30 cellular contexts compared by ENCODE assay signal in the genomic region with DNA sequence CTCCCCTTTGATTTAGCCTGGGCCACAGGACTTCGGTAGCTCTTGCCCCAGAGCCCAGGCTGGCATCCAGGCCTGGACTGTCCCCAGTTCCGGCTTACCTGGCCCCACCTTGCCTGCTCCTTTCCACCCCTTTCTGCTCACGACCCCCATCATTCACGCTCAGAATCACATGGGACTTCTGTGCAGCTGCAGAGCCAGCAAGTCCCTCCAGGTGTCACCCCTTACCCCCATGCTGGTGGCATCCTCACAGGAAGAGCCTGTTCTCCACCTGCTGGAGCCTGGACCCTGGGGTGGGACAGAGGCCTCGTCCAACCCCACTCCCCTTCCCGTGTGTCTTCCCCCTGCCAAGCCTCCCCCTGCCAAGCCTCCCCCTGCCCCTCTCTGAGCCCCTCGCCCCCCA. TPM values are rescaled to one million over a fixed set of nuclear protein-coding genes. Genes with fewer than 3 reads are reported as not detected.
DNase-seq lines count a peak whose midpoint lies in the region; ATAC-seq and TF ChIP-seq lines count a peak whose summit lies in the region.
"Had no signal": no experiment of that assay in that cellular context is flagged by ENCODE, and none has a peak within 500 bp of the region (broad histone marks: within the 10 kb centered on the region; RNA-seq: fewer than 3 reads in every experiment).

No MANE protein-coding gene starts in this region.

- H3K23ac ChIP-seq in neuronal stem cell (ENCODE audit: low read depth, low read length, poor library complexity), result no peak overlapping the region

- H3K4me1 Mint-ChIP-seq in CD14-positive monocyte, result no peaks in the 10 kb centered on the region

- H2BK15ac ChIP-seq in neuronal stem cell (ENCODE audit: low read length), result no peak overlapping the region

- peaks cover 1 to 7% (median 2%) of the 10 kb centered on the region in 3 donors for H3K27me3 Mint-ChIP-seq in CD14-positive monocyte (ENCODE audit: low read depth in 3 of 3)
- H3K27me3 Mint-ChIP-seq: natural killer cell treated with Interleukin-12 subunit alpha and Interleukin-12 subunit beta and Interleukin-15 and Interleukin-18, amount 100 ng/mL, for 72 hours had no signal

- no peak overlapping the region for H3K27ac Mint-ChIP-seq in CD14-positive monocyte
- H3K27ac Mint-ChIP-seq: activated T-cell treated with anti-CD3 and anti-CD28 coated beads, Interleukin-2, amount 50 U/mL, for 72 hours; natural killer cell treated with Interleukin-12 subunit alpha and Interleukin-12 subunit beta and Interleukin-15 and Interleukin-18, amount 100 ng/mL, for 72 hours; T-helper 1 cell treated with Interleukin-12 subunit alpha and Interleukin-12 subunit beta and Interleukin-4 antibody, amounts not matched to agents 30 μg/mL and 1 μg/mL, for 36 hours had no signal

- H2BK12ac ChIP-seq in neuronal stem cell (ENCODE audit: low read length), result no peak overlapping the region

- no peaks in the 10 kb centered on the region for H3K36me3 ChIP-seq in neuronal stem cell (replicated peaks in 1 of 2; ENCODE audit: control insufficient read depth in 2 of 2, insufficient read depth in 2 of 2, low read length in 2 of 2)
- H3K36me3 ChIP-seq: breast epithelium, esophagus muscularis mucosa had no signal

- H3K18ac ChIP-seq in neuronal stem cell (ENCODE audit: low read length), result peak overlapping the region; percentile 80

- no peak overlapping the region for H4K91ac ChIP-seq in neuronal stem cell (ENCODE audit: low read depth, low read length, poor library complexity)

- peak overlapping the region; percentile 72 for H3K14ac ChIP-seq in neuronal stem cell (ENCODE audit: low read length)

- peaks cover 4 to 10% of the 10 kb centered on the region in 2 donors for H3K9me3 ChIP-seq in neuronal stem cell (replicated peaks in 1 of 2; ENCODE audit: control insufficient read depth in 2 of 2, insufficient read depth in 1 of 2, low read depth in 1 of 2, low read length in 2 of 2)
- H3K9me3 ChIP-seq: pancreas, testis had no signal

- H3K4me1 ChIP-seq in neuronal stem cell (ENCODE audit: control insufficient read depth in 2 of 2, insufficient read depth in 1 of 2, low read depth in 1 of 2, low read length in 2 of 2), result peaks cover 0 to 5% of the 10 kb centered on the region in 2 donors
- H3K4me1 ChIP-seq: breast epithelium, esophagus muscularis mucosa, testis had no signal

- ATAC-seq in GM21423 (IDR thresholded peaks at IDR 0.05; ENCODE audit: unreplicated experiment), result no peak
- ATAC-seq: activated T-cell treated with anti-CD3 and anti-CD28 coated beads, Interleukin-2, amount 50 U/mL, for 72 hours; left ventricle myocardium superior; natural killer cell treated with Interleukin-12 subunit alpha and Interleukin-12 subunit beta and Interleukin-15 and Interleukin-18, amount 100 ng/mL, for 72 hours; right cardiac atrium had no signal

- no peak overlapping the region for H2BK120ac ChIP-seq in neuronal stem cell (ENCODE audit: low read depth, low read length)

- no peak overlapping the region for H3K4ac ChIP-seq in neuronal stem cell (ENCODE audit: low read length)

- peaks cover 8 to 24% (median 19%) of the 10 kb centered on the region in 7 donors for H3K9me3 Mint-ChIP-seq in CD14-positive monocyte

- H4K8ac ChIP-seq in neuronal stem cell (ENCODE audit: low read depth, low read length), result no peak overlapping the region

- no peak overlapping the region for H3K4me3 ChIP-seq in epithelial cell of proximal tubule (ENCODE audit: low read depth, low read length)
- no peak overlapping the region for H3K4me3 ChIP-seq in neuronal stem cell (ENCODE audit: low read length in 2 of 2)
- H3K4me3 ChIP-seq: breast epithelium, esophagus muscularis mucosa, pancreas, testis had no signal

- H3K4me2 ChIP-seq in neuronal stem cell (ENCODE audit: insufficient read depth, low read length, poor library complexity, severe bottlenecking), result no peak overlapping the region
- H3K4me2 ChIP-seq: KMS-11 had no signal

- peak overlapping the region; percentile 2 for H2AK5ac ChIP-seq in neuronal stem cell (ENCODE audit: low read depth, low read length)

- DNase-seq in NCI-H2196 (lab: John Stamatoyannopoulos, UW; ENCODE audit: unreplicated experiment), result peak; percentile 21
- DNase-seq in NCI-H2196 treated with DMSO at 0.1 percent for 48 hours (lab: John Stamatoyannopoulos, UW; ENCODE audit: unreplicated experiment), result no peak
- DNase-seq in NCI-H69 (lab: John Stamatoyannopoulos, UW), result peak; percentile 21
- DNase-seq in epithelial cell of proximal tubule (ENCODE audit: low read depth), result no peak
- DNase-seq in neuronal stem cell (ENCODE audit: low spot score), result no peak
- DNase-seq in CD14-positive monocyte (ENCODE audit: low spot score), result no peak
- DNase-seq in activated gamma-delta T cell treated with Interleukin-2 at 50 U/mL for 16 hours, result no peak
- DNase-seq: activated CD4-positive, alpha-beta T cell treated with anti-CD3 and anti-CD28 coated beads for 4 hours; activated naive CD4-positive, alpha-beta T cell treated with anti-CD3 and anti-CD28 coated beads, Interleukin-2, amount 50 U/mL, for 16 hours; activated T-cell treated with anti-CD3 and anti-CD28 coated beads, Interleukin-2, amount 50 U/mL, for 72 hours; amygdala; effector memory CD4-positive, alpha-beta T cell; EL; left ventricle myocardium superior; NCI-H187; NCI-H446; pancreas; stimulated activated CD4-positive, alpha-beta T cell treated with anti-CD3 and anti-CD28 coated beads, Interleukin-4, amount 100 ng/mL, for 4 hours; stimulated activated naive CD4-positive, alpha-beta T cell; testis had no signal

- intact Hi-C loops in CD14-positive monocyte (cut with micrococcal nuclease), result no loop called here

- H2BK5ac ChIP-seq in neuronal stem cell (ENCODE audit: low read length), result no peak overlapping the region

- no peak overlapping the region for H3K9ac ChIP-seq in neuronal stem cell (ENCODE audit: low read depth, low read length, poor library complexity)
- H3K9ac ChIP-seq: KMS-11 had no signal

- no peak overlapping the region for H3K4me3 Mint-ChIP-seq in CD14-positive monocyte
- H3K4me3 Mint-ChIP-seq: activated T-cell treated with anti-CD3 and anti-CD28 coated beads, Interleukin-2, amount 50 U/mL, for 72 hours; natural killer cell treated with Interleukin-12 subunit alpha and Interleukin-12 subunit beta and Interleukin-15 and Interleukin-18, amount 100 ng/mL, for 72 hours; T-helper 1 cell treated with Interleukin-12 subunit alpha and Interleukin-12 subunit beta and Interleukin-4 antibody, amounts not matched to agents 30 μg/mL and 1 μg/mL, for 36 hours had no signal

- H3K27me3 ChIP-seq in neuronal stem cell (ENCODE audit: control insufficient read depth in 3 of 3, insufficient read depth in 3 of 3, low read depth in 1 of 3, low read length in 3 of 3), result no peaks in the 10 kb centered on the region
- H3K27me3 ChIP-seq: breast epithelium, esophagus muscularis mucosa, pancreas, testis had no signal

- H2AFZ ChIP-seq in neuronal stem cell (ENCODE audit: low read length), result no peak overlapping the region

- H3K27ac ChIP-seq in neuronal stem cell (replicated peaks; ENCODE audit: low read length), result no peak overlapping the region
- H3K27ac ChIP-seq: breast epithelium, esophagus muscularis mucosa, KMS-11, pancreas, testis had no signal

- no peaks in the 10 kb centered on the region for H3K79me1 ChIP-seq in neuronal stem cell (ENCODE audit: low read depth, low read length)

- H3K36me3 Mint-ChIP-seq in CD14-positive monocyte, result no peaks in the 10 kb centered on the region

- WGBS in neuronal stem cell (ENCODE audit: extremely low coverage in 2 of 2, insufficient read length in 2 of 2, insufficient replicate concordance in 1 of 2), 2 donors, result no CpG with 5 or more reads among the region's 7 CpGs

- TF ChIP-seq CTCF in epithelial cell of proximal tubule (conservative IDR thresholded peaks at IDR 0.05; ENCODE audit: low read depth, low read length), result peak; percentile 46
- TF ChIP-seq CTCF in CD14-positive monocyte (IDR thresholded peaks at IDR 0.05), result no peak

RNA-seq across cellular contexts. Expression of a gene that starts 7.9 kb away (rescaled TPM):
- total RNA-seq in epithelial cell of proximal tubule, result 3.9 and 10.4 TPM in 2 replicates
- 2.7 TPM for polyA plus RNA-seq in neuronal stem cell (2013, experiment 1 of 2)
- 2.7 TPM for polyA plus RNA-seq in neuronal stem cell (2013, experiment 2 of 2)
- polyA plus RNA-seq in CD14-positive monocyte, result not detected
- total RNA-seq: activated T-cell treated with anti-CD3 and anti-CD28 coated beads, Interleukin-2, amount 50 U/mL, for 72 hours; mononuclear cell; natural killer cell treated with Interleukin-12 subunit alpha and Interleukin-12 subunit beta and Interleukin-15 and Interleukin-18, amount 100 ng/mL, for 72 hours had no signal

RNA-seq across cellular contexts. Expression of a gene that starts 15.0 kb away (rescaled TPM):
- total RNA-seq in epithelial cell of proximal tubule, result 5.1 and 7.5 TPM in 2 replicates
- polyA plus RNA-seq in neuronal stem cell (2013, experiment 1 of 2), result 1.5 TPM
- 0.83 TPM for polyA plus RNA-seq in neuronal stem cell (2013, experiment 2 of 2)
- not detected for polyA plus RNA-seq in CD14-positive monocyte
- total RNA-seq: HT1080, SK-MEL-5 had no signal

Comparison
In these comparisons a context has a peak if more than half of its experiments do, and no peak if none do; other contexts are left out.
1. DNase-seq: peak in NCI-H2196 (single experiment) and NCI-H69 (single experiment); none in NCI-H2196 treated with DMSO at 0.1 percent for 48 hours (single experiment), epithelial cell of proximal tubule (single experiment), neuronal stem cell (single experiment), CD14-positive monocyte (single experiment) and activated gamma-delta T cell treated with Interleukin-2 at 50 U/mL for 16 hours (single experiment).